ENCODE assay signal across 9 cellular contexts in the genomic region with DNA sequence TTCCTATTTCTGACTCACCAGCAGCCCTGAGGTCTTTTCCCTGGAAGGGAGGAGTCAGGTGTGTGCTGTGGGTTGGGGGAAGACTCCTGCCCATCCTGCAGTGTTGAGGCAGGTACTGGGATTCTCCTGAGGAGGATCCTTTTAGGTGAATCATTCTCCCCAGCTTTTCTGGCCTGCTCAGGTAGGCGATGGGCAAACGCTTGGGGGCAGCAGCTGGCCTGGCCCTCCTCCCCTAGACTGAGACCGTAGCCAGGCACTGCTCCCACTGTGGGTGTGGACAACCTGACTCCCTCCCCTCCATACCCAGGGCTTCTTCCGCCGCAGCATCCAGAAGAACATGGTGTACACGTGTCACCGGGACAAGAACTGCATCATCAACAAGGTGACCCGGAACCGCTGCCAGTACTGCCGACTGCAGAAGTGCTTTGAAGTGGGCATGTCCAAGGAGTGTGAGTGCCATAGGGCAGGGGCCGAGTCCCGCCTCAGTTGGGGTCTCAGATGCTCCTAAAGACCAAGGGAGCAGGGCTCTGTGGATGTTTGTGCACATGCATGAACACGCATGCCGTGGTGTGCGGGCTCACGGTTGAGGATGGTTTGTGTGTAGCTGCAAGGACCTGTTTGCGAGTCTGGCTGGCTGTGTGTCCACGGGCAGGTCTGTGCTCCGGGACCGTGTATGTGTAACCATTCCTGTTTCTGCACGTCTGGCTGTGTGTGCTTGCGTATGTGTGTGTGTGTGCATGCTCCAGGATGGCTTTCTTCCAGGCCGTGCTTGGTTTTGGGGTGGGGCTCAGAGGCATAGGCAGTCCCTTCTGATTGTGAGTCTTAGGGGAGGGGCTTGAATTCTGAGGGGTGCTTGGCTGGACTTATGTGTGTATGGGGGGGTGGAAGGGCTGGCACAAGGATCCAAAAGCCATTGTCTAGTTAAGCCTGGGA. TPM values are rescaled to one million over a fixed set of nuclear protein-coding genes. Genes with fewer than 3 reads are reported as not detected.
DNase-seq lines count a peak whose midpoint lies in the region; ATAC-seq and TF ChIP-seq lines count a peak whose summit lies in the region.
"Had no signal": no experiment of that assay in that cellular context is flagged by ENCODE, and none has a peak within 500 bp of the region (broad histone marks: within the 10 kb centered on the region; RNA-seq: fewer than 3 reads in every experiment).

No MANE protein-coding gene starts in this region.

- H3K9me3 Mint-ChIP-seq in CD4-positive, CD25-positive, alpha-beta regulatory T cell: no peaks in the 10 kb centered on the region
- no peaks in the 10 kb centered on the region for H3K9me3 Mint-ChIP-seq in neural progenitor cell

- no peak for TF ChIP-seq CTCF in neural progenitor cell (IDR thresholded peaks at IDR 0.05)

- H3K36me3 Mint-ChIP-seq in CD4-positive, CD25-positive, alpha-beta regulatory T cell: peaks cover 14% of the 10 kb centered on the region
- peaks cover 12% of the 10 kb centered on the region for H3K36me3 Mint-ChIP-seq in neural progenitor cell

- peaks cover 44% of the 10 kb centered on the region for H3K36me3 ChIP-seq in CD4-positive, CD25-positive, alpha-beta regulatory T cell (ENCODE audit: control insufficient read depth, insufficient read depth, low read length)
- H3K36me3 ChIP-seq in SK-N-MC (ENCODE audit: insufficient read depth, low read length) (peaks cover 26% of the 10 kb centered on the region; the same call in 1 of the 2 replicates), neural progenitor cell (no peaks in the 10 kb centered on the region)

- H3K9ac ChIP-seq in SK-N-MC (ENCODE audit: insufficient read length): no peak overlapping the region
- no peak overlapping the region for H3K9ac ChIP-seq in neural progenitor cell

- no peak overlapping the region for H2AFZ ChIP-seq in neural progenitor cell (replicated peaks)

- no peaks in the 10 kb centered on the region for H3K27me3 ChIP-seq in CD4-positive, CD25-positive, alpha-beta regulatory T cell (ENCODE audit: control insufficient read depth, insufficient read depth, low read length)
- peaks cover 20% of the 10 kb centered on the region for H3K27me3 ChIP-seq in neural progenitor cell

- no peak for ATAC-seq in CD4-positive, CD25-positive, alpha-beta regulatory T cell (ENCODE audit: low read depth in 2 of 2)
- no peak for ATAC-seq in HG02623 (IDR thresholded peaks at IDR 0.05; ENCODE audit: unreplicated experiment)

- H3K27ac ChIP-seq in CD4-positive, CD25-positive, alpha-beta regulatory T cell (ENCODE audit: insufficient read depth, low read length, poor library complexity, severe bottlenecking): peak overlapping the region; percentile 49
- peak overlapping the region; percentile 56; the same call in 1 of the 2 replicates for H3K27ac ChIP-seq in SK-N-MC
- H3K27ac ChIP-seq in neural progenitor cell: no peak overlapping the region

- H3K4me3 Mint-ChIP-seq in CD4-positive, CD25-positive, alpha-beta regulatory T cell: peak overlapping the region in 3 of 4 donors; percentile 19 to 81 (median 31)
- peak overlapping the region; percentile 77 for H3K4me3 Mint-ChIP-seq in neural progenitor cell

- H3K27ac Mint-ChIP-seq in CD4-positive, CD25-positive, alpha-beta regulatory T cell: peak overlapping the region; percentile 74 to 87 (median 84)
- peak overlapping the region; percentile 98 for H3K27ac Mint-ChIP-seq in neural progenitor cell

- H3K4me3 ChIP-seq in CD4-positive, CD25-positive, alpha-beta regulatory T cell (ENCODE audit: low read depth, low read length): no peak overlapping the region
- peak overlapping the region; percentile 41; the same call in 1 of the 2 replicates for H3K4me3 ChIP-seq in SK-N-MC
- H3K4me3 ChIP-seq in neural progenitor cell: no peak overlapping the region

- DNase-seq in CD4-positive, CD25-positive, alpha-beta regulatory T cell: no peak
- no peak for DNase-seq in SK-N-MC (ENCODE audit: low read depth, low spot score)
- peak; percentile 67 for DNase-seq in fibroblast of peridontal ligament (ENCODE audit: extremely low read depth)
- no peak for DNase-seq in neural progenitor cell (ENCODE audit: low spot score)
- no peak for DNase-seq in HT-29 (ENCODE audit: low spot score)
- DNase-seq in NOMO-1 treated with dmso at 0.1 percent for 144 hours (lab: John Stamatoyannopoulos, UW; ENCODE audit: unreplicated experiment): no peak
- DNase-seq in KG1 (lab: John Stamatoyannopoulos, UW): no peak
- DNase-seq: activated CD4-positive, alpha-beta T cell treated with anti-CD3 and anti-CD28 coated beads, Interleukin-2, amount 50 U/mL, for 48 hours had no signal

- peaks cover 13% of the 10 kb centered on the region for H3F3A ChIP-seq in neural progenitor cell (ENCODE audit: low read depth)

- peaks cover 44% of the 10 kb centered on the region for H3K4me1 ChIP-seq in CD4-positive, CD25-positive, alpha-beta regulatory T cell (ENCODE audit: control insufficient read depth, insufficient read depth, low read length, poor library complexity, severe bottlenecking)
- H3K4me1 ChIP-seq in neural progenitor cell: peaks cover 62% of the 10 kb centered on the region

- no peaks in the 10 kb centered on the region for H3K79me2 ChIP-seq in neural progenitor cell (ENCODE audit: low read depth)

- peak overlapping the region; percentile 76 for H3K4me2 ChIP-seq in neural progenitor cell

- no peaks in the 10 kb centered on the region for H3K9me3 ChIP-seq in CD4-positive, CD25-positive, alpha-beta regulatory T cell (ENCODE audit: control insufficient read depth in 2 of 2, low read length in 2 of 2)
- no peaks in the 10 kb centered on the region for H3K9me3 ChIP-seq in SK-N-MC (ENCODE audit: low read depth, low read length)
- no peaks in the 10 kb centered on the region for H3K9me3 ChIP-seq in neural progenitor cell (ENCODE audit: low read depth)

- no peaks in the 10 kb centered on the region for H3K27me3 Mint-ChIP-seq in CD4-positive, CD25-positive, alpha-beta regulatory T cell
- no peaks in the 10 kb centered on the region for H3K27me3 Mint-ChIP-seq in neural progenitor cell (ENCODE audit: insufficient read depth, low read depth)

- H4K20me1 ChIP-seq in neural progenitor cell (ENCODE audit: low read depth): peaks cover 62% of the 10 kb centered on the region

- peaks cover 0 to 63% (median 30%) of the 10 kb centered on the region in 4 donors for H3K4me1 Mint-ChIP-seq in CD4-positive, CD25-positive, alpha-beta regulatory T cell
- peaks cover 71% of the 10 kb centered on the region for H3K4me1 Mint-ChIP-seq in neural progenitor cell

RNA-seq across cellular contexts. Expression of gene GJD3, which starts 14.8 kb away (rescaled TPM):
- total RNA-seq in CD4-positive, CD25-positive, alpha-beta regulatory T cell: not detected
- polyA plus RNA-seq in CD4-positive, CD25-positive, alpha-beta regulatory T cell: not detected
- not detected in 2 replicates for total RNA-seq in neural progenitor cell (ENCODE audit: low replicate concordance)
- total RNA-seq in HT-29 (2014; rRNA removed; shearing (Covaris generic)): not detected in 2 replicates

RNA-seq across cellular contexts. Expression of gene RARA, which starts 40.8 kb away (rescaled TPM):
- 126 TPM for total RNA-seq in CD4-positive, CD25-positive, alpha-beta regulatory T cell
- polyA plus RNA-seq in CD4-positive, CD25-positive, alpha-beta regulatory T cell: 10 to 100 TPM in 3 of 4 donors, 1 to 10 TPM in 1; 7.3 to 14.5 (median 12.6) TPM
- total RNA-seq in neural progenitor cell (ENCODE audit: low replicate concordance): 9.0 and 9.4 TPM in 2 replicates
- 40.0 and 44.5 TPM in 2 replicates for total RNA-seq in HT-29 (2014; rRNA removed; shearing (Covaris generic))
